Comparison of ENCODE assay signal across 1 cellular context in the genomic region with DNA sequence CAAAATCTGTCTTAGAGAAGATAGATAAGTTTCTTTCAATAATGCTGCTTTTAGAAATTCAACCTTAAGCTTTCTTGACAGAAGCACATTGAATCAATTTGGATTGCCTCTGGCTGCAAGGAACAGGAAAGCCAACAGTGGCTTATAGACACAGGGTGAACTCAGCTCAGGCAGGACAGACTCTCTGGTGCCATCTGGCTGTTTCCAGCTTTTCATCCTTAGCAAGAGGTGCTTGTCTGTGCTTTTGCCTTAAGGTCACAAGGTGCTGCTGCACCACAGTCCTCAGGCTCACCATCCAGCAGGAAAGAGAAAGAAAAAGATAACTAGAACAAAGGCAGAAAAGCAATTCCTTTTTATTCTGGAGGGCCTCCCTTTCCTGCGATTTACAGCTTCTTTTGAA.
TF ChIP-seq lines count a peak whose summit lies in the region.

No MANE protein-coding gene starts in this region.

TF ChIP-seq in K562, 482 proteins besides CTCF, POLR2A, EP300 and RAD21 (continued from another document):
- TF ChIP-seq ZNF444 (CRISPR knock-in tag; IDR thresholded peaks at IDR 0.05) (no peak), FOXK2 (conservative IDR thresholded peaks at IDR 0.05 in 1 of 2, IDR thresholded peaks at IDR 0.05 in 1 of 2; ENCODE audit: low read depth in 2 of 2) (no peak), CBX8 (IDR thresholded peaks at IDR 0.05; ENCODE audit: borderline replicate concordance, extremely low read depth, low read depth, low read length, poor library complexity, severe bottlenecking) (no peak), DIDO1 (tag; IDR thresholded peaks at IDR 0.05; ENCODE audit: low read depth) (no peak), ZFX (CRISPR knock-in tag; IDR thresholded peaks at IDR 0.05) (no peak), KHSRP (IDR thresholded peaks at IDR 0.05) (no peak), FOS (IDR thresholded peaks at IDR 0.05; ENCODE audit: extremely low read depth, insufficient read length) (no peak), FOXM1 (IDR thresholded peaks at IDR 0.05; ENCODE audit: low read depth) (no peak), FOXM1 (CRISPR knock-in tag; IDR thresholded peaks at IDR 0.05; ENCODE audit: low read depth) (no peak), LCOR (CRISPR knock-in tag; IDR thresholded peaks at IDR 0.05) (no peak)
- TF ChIP-seq, protein P1, sequence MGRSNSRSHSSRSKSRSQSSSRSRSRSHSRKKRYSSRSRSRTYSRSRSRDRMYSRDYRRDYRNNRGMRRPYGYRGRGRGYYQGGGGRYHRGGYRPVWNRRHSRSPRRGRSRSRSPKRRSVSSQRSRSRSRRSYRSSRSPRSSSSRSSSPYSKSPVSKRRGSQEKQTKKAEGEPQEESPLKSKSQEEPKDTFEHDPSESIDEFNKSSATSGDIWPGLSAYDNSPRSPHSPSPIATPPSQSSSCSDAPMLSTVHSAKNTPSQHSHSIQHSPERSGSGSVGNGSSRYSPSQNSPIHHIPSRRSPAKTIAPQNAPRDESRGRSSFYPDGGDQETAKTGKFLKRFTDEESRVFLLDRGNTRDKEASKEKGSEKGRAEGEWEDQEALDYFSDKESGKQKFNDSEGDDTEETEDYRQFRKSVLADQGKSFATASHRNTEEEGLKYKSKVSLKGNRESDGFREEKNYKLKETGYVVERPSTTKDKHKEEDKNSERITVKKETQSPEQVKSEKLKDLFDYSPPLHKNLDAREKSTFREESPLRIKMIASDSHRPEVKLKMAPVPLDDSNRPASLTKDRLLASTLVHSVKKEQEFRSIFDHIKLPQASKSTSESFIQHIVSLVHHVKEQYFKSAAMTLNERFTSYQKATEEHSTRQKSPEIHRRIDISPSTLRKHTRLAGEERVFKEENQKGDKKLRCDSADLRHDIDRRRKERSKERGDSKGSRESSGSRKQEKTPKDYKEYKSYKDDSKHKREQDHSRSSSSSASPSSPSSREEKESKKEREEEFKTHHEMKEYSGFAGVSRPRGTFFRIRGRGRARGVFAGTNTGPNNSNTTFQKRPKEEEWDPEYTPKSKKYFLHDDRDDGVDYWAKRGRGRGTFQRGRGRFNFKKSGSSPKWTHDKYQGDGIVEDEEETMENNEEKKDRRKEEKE (IDR thresholded peaks at IDR 0.05; ENCODE audit: borderline replicate concordance in 1 of 2, control insufficient read depth in 1 of 2, low read depth in 2 of 2, low read length in 1 of 2) = no peak
- TF ChIP-seq, protein P2, sequence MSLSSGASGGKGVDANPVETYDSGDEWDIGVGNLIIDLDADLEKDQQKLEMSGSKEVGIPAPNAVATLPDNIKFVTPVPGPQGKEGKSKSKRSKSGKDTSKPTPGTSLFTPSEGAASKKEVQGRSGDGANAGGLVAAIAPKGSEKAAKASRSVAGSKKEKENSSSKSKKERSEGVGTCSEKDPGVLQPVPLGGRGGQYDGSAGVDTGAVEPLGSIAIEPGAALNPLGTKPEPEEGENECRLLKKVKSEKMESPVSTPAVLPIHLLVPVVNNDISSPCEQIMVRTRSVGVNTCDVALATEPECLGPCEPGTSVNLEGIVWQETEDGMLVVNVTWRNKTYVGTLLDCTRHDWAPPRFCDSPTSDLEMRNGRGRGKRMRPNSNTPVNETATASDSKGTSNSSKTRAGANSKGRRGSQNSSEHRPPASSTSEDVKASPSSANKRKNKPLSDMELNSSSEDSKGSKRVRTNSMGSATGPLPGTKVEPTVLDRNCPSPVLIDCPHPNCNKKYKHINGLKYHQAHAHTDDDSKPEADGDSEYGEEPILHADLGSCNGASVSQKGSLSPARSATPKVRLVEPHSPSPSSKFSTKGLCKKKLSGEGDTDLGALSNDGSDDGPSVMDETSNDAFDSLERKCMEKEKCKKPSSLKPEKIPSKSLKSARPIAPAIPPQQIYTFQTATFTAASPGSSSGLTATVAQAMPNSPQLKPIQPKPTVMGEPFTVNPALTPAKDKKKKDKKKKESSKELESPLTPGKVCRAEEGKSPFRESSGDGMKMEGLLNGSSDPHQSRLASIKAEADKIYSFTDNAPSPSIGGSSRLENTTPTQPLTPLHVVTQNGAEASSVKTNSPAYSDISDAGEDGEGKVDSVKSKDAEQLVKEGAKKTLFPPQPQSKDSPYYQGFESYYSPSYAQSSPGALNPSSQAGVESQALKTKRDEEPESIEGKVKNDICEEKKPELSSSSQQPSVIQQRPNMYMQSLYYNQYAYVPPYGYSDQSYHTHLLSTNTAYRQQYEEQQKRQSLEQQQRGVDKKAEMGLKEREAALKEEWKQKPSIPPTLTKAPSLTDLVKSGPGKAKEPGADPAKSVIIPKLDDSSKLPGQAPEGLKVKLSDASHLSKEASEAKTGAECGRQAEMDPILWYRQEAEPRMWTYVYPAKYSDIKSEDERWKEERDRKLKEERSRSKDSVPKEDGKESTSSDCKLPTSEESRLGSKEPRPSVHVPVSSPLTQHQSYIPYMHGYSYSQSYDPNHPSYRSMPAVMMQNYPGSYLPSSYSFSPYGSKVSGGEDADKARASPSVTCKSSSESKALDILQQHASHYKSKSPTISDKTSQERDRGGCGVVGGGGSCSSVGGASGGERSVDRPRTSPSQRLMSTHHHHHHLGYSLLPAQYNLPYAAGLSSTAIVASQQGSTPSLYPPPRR (CRISPR knock-in tag; IDR thresholded peaks at IDR 0.05; ENCODE audit: borderline replicate concordance) = no peak
- TF ChIP-seq, protein P3, sequence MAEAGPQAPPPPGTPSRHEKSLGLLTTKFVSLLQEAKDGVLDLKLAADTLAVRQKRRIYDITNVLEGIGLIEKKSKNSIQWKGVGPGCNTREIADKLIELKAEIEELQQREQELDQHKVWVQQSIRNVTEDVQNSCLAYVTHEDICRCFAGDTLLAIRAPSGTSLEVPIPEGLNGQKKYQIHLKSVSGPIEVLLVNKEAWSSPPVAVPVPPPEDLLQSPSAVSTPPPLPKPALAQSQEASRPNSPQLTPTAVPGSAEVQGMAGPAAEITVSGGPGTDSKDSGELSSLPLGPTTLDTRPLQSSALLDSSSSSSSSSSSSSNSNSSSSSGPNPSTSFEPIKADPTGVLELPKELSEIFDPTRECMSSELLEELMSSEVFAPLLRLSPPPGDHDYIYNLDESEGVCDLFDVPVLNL (CRISPR knock-in tag; IDR thresholded peaks at IDR 0.05; ENCODE audit: low read depth) = no peak
- TF ChIP-seq, protein P4, sequence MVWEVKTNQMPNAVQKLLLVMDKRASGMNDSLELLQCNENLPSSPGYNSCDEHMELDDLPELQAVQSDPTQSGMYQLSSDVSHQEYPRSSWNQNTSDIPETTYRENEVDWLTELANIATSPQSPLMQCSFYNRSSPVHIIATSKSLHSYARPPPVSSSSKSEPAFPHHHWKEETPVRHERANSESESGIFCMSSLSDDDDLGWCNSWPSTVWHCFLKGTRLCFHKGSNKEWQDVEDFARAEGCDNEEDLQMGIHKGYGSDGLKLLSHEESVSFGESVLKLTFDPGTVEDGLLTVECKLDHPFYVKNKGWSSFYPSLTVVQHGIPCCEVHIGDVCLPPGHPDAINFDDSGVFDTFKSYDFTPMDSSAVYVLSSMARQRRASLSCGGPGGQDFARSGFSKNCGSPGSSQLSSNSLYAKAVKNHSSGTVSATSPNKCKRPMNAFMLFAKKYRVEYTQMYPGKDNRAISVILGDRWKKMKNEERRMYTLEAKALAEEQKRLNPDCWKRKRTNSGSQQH (CRISPR knock-in tag; IDR thresholded peaks at IDR 0.05) = no peak
- TF ChIP-seq, protein P5, sequence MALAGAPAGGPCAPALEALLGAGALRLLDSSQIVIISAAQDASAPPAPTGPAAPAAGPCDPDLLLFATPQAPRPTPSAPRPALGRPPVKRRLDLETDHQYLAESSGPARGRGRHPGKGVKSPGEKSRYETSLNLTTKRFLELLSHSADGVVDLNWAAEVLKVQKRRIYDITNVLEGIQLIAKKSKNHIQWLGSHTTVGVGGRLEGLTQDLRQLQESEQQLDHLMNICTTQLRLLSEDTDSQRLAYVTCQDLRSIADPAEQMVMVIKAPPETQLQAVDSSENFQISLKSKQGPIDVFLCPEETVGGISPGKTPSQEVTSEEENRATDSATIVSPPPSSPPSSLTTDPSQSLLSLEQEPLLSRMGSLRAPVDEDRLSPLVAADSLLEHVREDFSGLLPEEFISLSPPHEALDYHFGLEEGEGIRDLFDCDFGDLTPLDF (CRISPR knock-in tag; IDR thresholded peaks at IDR 0.05) = no peak
- TF ChIP-seq, protein P6, sequence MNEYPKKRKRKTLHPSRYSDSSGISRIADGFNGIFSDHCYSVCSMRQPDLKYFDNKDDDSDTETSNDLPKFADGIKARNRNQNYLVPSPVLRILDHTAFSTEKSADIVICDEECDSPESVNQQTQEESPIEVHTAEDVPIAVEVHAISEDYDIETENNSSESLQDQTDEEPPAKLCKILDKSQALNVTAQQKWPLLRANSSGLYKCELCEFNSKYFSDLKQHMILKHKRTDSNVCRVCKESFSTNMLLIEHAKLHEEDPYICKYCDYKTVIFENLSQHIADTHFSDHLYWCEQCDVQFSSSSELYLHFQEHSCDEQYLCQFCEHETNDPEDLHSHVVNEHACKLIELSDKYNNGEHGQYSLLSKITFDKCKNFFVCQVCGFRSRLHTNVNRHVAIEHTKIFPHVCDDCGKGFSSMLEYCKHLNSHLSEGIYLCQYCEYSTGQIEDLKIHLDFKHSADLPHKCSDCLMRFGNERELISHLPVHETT (CRISPR knock-in tag; conservative IDR thresholded peaks at IDR 0.05 in 1 of 2, IDR thresholded peaks at IDR 0.05 in 1 of 2) = no peak
